Comparison of ENCODE assay signal across 13 cellular contexts in the genomic region with DNA sequence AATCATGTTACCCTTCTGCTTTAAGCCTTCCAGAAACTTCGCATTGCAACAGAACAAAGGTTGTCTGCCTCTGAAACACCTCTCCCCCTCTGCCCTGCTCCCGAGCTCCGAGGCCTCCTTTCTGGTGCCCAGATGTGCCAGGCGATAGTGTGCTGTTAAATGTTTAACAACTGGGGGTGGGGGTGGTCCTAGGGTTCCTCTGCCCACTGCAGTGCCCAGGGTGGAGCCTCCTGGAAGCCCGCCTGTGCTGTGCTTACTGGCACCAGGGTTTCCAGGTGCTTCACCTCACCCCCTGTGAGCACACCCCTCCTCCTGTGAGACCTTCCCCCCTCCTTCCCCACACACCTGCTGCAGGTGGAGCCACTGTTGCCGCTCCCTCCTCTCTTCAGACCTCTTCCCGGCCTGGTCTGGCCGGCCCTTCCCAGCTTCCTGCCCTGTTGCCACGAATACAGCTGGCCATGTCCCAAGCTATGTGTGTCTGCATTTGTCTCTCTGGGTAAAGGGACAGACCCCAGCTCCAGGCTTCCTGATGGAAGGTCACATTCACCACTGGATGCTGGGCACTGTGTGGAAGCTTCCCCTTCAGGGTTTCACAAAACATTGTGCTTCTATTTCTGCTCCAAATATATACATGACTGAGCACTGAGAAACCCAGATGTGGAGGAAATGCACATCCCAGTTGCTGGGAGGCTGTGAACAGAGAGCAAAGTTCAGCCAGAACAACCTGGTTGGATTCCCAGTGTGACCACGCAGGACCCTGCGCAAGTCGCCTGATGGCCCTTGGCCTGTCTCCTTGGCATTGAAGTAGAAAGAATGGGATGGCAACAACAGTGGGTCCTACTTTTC. TPM values are rescaled to one million over a fixed set of nuclear protein-coding genes. Genes with fewer than 3 reads are reported as not detected.
DNase-seq lines count a peak whose midpoint lies in the region; ATAC-seq and TF ChIP-seq lines count a peak whose summit lies in the region.
"Had no signal": no experiment of that assay in that cellular context is flagged by ENCODE, and none has a peak within 500 bp of the region (broad histone marks: within the 10 kb centered on the region; RNA-seq: fewer than 3 reads in every experiment).

No MANE protein-coding gene starts in this region.

- no peaks in the 10 kb centered on the region for H3K9me2 ChIP-seq in SK-N-SH

- peak overlapping the region in 1 of 2 experiments; percentile 99; a peak in 2 of 4 replicates for H3K27ac ChIP-seq in SK-N-SH (ENCODE audit: low read depth in 2 of 2, low read length in 1 of 2)
- H3K27ac ChIP-seq in vagina, result peak overlapping the region; percentile 55
- peak overlapping the region in 1 of 2 donors; percentile 62 for H3K27ac ChIP-seq in prostate gland
- no peak overlapping the region for H3K27ac ChIP-seq in SJCRH30

- H2AFZ ChIP-seq in SK-N-SH (ENCODE audit: low read depth), result no peak overlapping the region

- H3F3A ChIP-seq in SK-N-SH (replicated peaks; ENCODE audit: insufficient read depth), result no peaks in the 10 kb centered on the region

- H3K9ac ChIP-seq in SK-N-SH (no peak overlapping the region), adipocyte (ENCODE audit: low read length) (peak overlapping the region; percentile 11)

- peaks cover 0 to 75% of the 10 kb centered on the region in 2 experiments; a peak in 2 of 4 replicates for H3K4me1 ChIP-seq in SK-N-SH (ENCODE audit: control insufficient read depth in 1 of 2, insufficient read depth in 2 of 2, low read depth in 1 of 2, low read length in 1 of 2)
- peaks cover 72% of the 10 kb centered on the region for H3K4me1 ChIP-seq in adipocyte (ENCODE audit: control insufficient read depth, insufficient read depth, low read length)
- peaks cover 39% of the 10 kb centered on the region for H3K4me1 ChIP-seq in mucosa of descending colon (ENCODE audit: low read depth)
- peaks cover 53% of the 10 kb centered on the region for H3K4me1 ChIP-seq in vagina
- H3K4me1 ChIP-seq in prostate gland (replicated peaks), result peaks cover 4% of the 10 kb centered on the region
- peaks cover 37% of the 10 kb centered on the region for H3K4me1 ChIP-seq in SJCRH30

- 79% methylated on average over 12 of the region's 12 CpGs for WGBS in SK-N-SH (ENCODE audit: low lambda C conversion rate)
- WGBS in prostate gland, result 66% methylated on average over 12 of the region's 12 CpGs

- H3K79me2 ChIP-seq in SK-N-SH (ENCODE audit: insufficient read depth), result no peaks in the 10 kb centered on the region

- TF ChIP-seq RAD21 in SK-N-SH (IDR thresholded peaks at IDR 0.05; ENCODE audit: low read length), result 0 out of 2 replicates have a peak, but pooled peaks have one; percentile 11

- H3K36me3 ChIP-seq in SK-N-SH (replicated peaks in 1 of 2; ENCODE audit: control insufficient read depth in 1 of 2, insufficient read depth in 2 of 2, low read length in 1 of 2) (no peaks in the 10 kb centered on the region), adipocyte (ENCODE audit: control insufficient read depth, insufficient read depth, low read length, severe bottlenecking) (no peaks in the 10 kb centered on the region), mucosa of descending colon (ENCODE audit: low read depth) (no peaks in the 10 kb centered on the region), vagina (no peaks in the 10 kb centered on the region), prostate gland (no peaks in the 10 kb centered on the region), SJCRH30 (no peaks in the 10 kb centered on the region)

- ATAC-seq in SK-N-SH treated with all-trans-retinoic acid at 6 μM for 48 hours (no peak), mucosa of descending colon (peak; percentile 83)
- ATAC-seq: A549 had no signal

- no peaks in the 10 kb centered on the region for H4K20me1 ChIP-seq in SK-N-SH (ENCODE audit: insufficient read depth)

- TF ChIP-seq CTCF in SK-N-SH (IDR thresholded peaks at IDR 0.05) (no peak), mucosa of descending colon (IDR thresholded peaks at IDR 0.05) (no peak), vagina (IDR thresholded peaks at IDR 0.05) (no peak), prostate gland (IDR thresholded peaks at IDR 0.05) (no peak)

- POLR2A ChIA-PET in SK-N-SH (lab: Yijun Ruan, JAX) (interaction anchor here (0.5 to 2.5 kb wide), 4 partner anchors 11 to 619 kb away, joined by 3 to 14 read pairs (median 8); no protein-coding TSS in a partner anchor), HEK293T (lab: Yijun Ruan, JAX) (no interaction called here)

- H3K4me3 ChIP-seq in SK-N-SH (ENCODE audit: low read depth in 2 of 2, low read length in 1 of 2) (no peak overlapping the region; a peak in 1 of 4 replicates), adipocyte (ENCODE audit: low read length) (no peak overlapping the region), mucosa of descending colon (no peak overlapping the region), vagina (no peak overlapping the region), prostate gland (no peak overlapping the region), SJCRH30 (no peak overlapping the region)
- H3K4me3 ChIP-seq: A549 had no signal

- H3K9me3 ChIP-seq in SK-N-SH (no peaks in the 10 kb centered on the region), adipocyte (ENCODE audit: control insufficient read depth, low read length) (no peaks in the 10 kb centered on the region), mucosa of descending colon (no peaks in the 10 kb centered on the region), vagina (no peaks in the 10 kb centered on the region), prostate gland (no peaks in the 10 kb centered on the region), SJCRH30 (replicated peaks) (no peaks in the 10 kb centered on the region)
- H3K9me3 ChIP-seq: A549 had no signal

- CTCF ChIA-PET in SK-N-SH (lab: Yijun Ruan, JAX) (interaction anchor here (0.6 to 4.7 kb wide), 12 partner anchors 11 to 186 kb away, joined by 3 to 38 read pairs (median 4); a partner anchor contains a TSS), HEK293T (lab: Yijun Ruan, JAX) (no interaction called here)

- H3K27me3 ChIP-seq in SK-N-SH (ENCODE audit: insufficient read depth) (no peaks in the 10 kb centered on the region), adipocyte (replicated peaks; ENCODE audit: control insufficient read depth, insufficient read depth, low read length) (no peaks in the 10 kb centered on the region), vagina (no peaks in the 10 kb centered on the region), prostate gland (replicated peaks; ENCODE audit: insufficient read depth) (no peaks in the 10 kb centered on the region), SJCRH30 (no peaks in the 10 kb centered on the region)

- no peak overlapping the region for H3K4me2 ChIP-seq in SK-N-SH
- H3K4me2 ChIP-seq: A549 had no signal

- TF ChIP-seq POLR2A in vagina (IDR thresholded peaks at IDR 0.05) (no peak), prostate gland (IDR thresholded peaks at IDR 0.05) (no peak)

- no peak for TF ChIP-seq EP300 in SK-N-SH (IDR thresholded peaks at IDR 0.05; ENCODE audit: borderline replicate concordance in 1 of 2, low read depth in 1 of 2, low read length in 1 of 2)

- peak; percentile 60 for DNase-seq in SK-N-SH
- DNase-seq in adipocyte (ENCODE audit: low read depth), result no peak
- DNase-seq in mucosa of descending colon, result peak; percentile 79 to 86 (median 79)
- no peak for DNase-seq in vagina (ENCODE audit: extremely low spot score in 2 of 2)
- DNase-seq in prostate gland (ENCODE audit: low spot score), result no peak
- DNase-seq in HEK293T (ENCODE audit: extremely low spot score), result no peak
- DNase-seq in SJCRH30, result no peak
- DNase-seq: activated B cell treated with CpG ODN at 0.5 μM for 24 hours; activated T-cell treated with anti-CD3 and anti-CD28 coated beads, Interleukin-2, amount 50 U/mL, for 48 hours; DND-41; erythroblast had no signal

- intact Hi-C loops in mucosa of descending colon (cut with DNase I, micrococcal nuclease), result no loop called here
- intact Hi-C loops in vagina (cut with DNase I), result no loop called here
- intact Hi-C loops in prostate gland (cut with DNase I), result no loop called here

TF ChIP-seq in SK-N-SH, 30 proteins besides CTCF, POLR2A, EP300 and RAD21 (continues in another document):
- TF ChIP-seq, protein P1, sequence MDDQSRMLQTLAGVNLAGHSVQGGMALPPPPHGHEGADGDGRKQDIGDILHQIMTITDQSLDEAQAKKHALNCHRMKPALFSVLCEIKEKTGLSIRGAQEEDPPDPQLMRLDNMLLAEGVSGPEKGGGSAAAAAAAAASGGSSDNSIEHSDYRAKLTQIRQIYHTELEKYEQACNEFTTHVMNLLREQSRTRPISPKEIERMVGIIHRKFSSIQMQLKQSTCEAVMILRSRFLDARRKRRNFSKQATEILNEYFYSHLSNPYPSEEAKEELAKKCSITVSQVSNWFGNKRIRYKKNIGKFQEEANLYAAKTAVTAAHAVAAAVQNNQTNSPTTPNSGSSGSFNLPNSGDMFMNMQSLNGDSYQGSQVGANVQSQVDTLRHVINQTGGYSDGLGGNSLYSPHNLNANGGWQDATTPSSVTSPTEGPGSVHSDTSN (IDR thresholded peaks at IDR 0.05), result no peak
- no peak for TF ChIP-seq RFX5 (IDR thresholded peaks at IDR 0.05; ENCODE audit: low read length)

TF ChIP-seq in SK-N-SH treated with all-trans-retinoic acid at 6 μM for 48 hours, 23 proteins besides CTCF, POLR2A, EP300 and RAD21 (continues in another document):
- TF ChIP-seq ZC3H10 (CRISPR knock-in tag; IDR thresholded peaks at IDR 0.05), result no peak

TF ChIP-seq in HEK293T, 16 proteins besides CTCF, POLR2A, EP300 and RAD21:
- no peak for TF ChIP-seq CTBP1 (IDR thresholded peaks at IDR 0.05; ENCODE audit: borderline replicate concordance)
- no peak for TF ChIP-seq ELF4 (IDR thresholded peaks at IDR 0.05)
- TF ChIP-seq FOXM1 (IDR thresholded peaks at IDR 0.05; ENCODE audit: borderline replicate concordance), result no peak
- TF ChIP-seq LEF1 (IDR thresholded peaks at IDR 0.05; ENCODE audit: borderline replicate concordance), result no peak
- TF ChIP-seq ZNF384 (IDR thresholded peaks at IDR 0.05), result no peak
- no peak for TF ChIP-seq SUZ12 (IDR thresholded peaks at IDR 0.05)

RNA-seq across cellular contexts. Expression of a gene that starts 37.2 kb away (rescaled TPM):
- polyA plus RNA-seq in SK-N-SH (2012; rRNA removed), result 2.0 and 2.2 TPM in 2 replicates
- 1.7 and 2.7 TPM in 2 replicates for polyA plus RNA-seq in SK-N-SH (2012; cell fraction: cytosol; rRNA removed)
- 2.2 and 3.7 TPM in 2 replicates for polyA plus RNA-seq in SK-N-SH (2012; cell fraction: nucleus; rRNA removed)
- total RNA-seq in mucosa of descending colon (100 to 1,000 TPM; 212 to 515 (median 221) TPM), vagina (35.6 TPM), prostate gland (10 to 100 TPM; 20.0 to 31.8 TPM)
- 32.6 and 41.7 TPM in 2 replicates for total RNA-seq in SJCRH30 (2014; rRNA removed; shearing (Covaris generic))

Comparison
In these comparisons a context has a peak if more than half of its experiments do, and no peak if none do; other contexts are left out.
1. DNase-seq: peak in SK-N-SH (single experiment) and mucosa of descending colon (3 of 3); none in adipocyte (single experiment), vagina (0 of 2), prostate gland (single experiment), HEK293T (single experiment) and SJCRH30 (0 of 2).